20 cellular contexts compared by ENCODE assay signal in the genomic region with DNA sequence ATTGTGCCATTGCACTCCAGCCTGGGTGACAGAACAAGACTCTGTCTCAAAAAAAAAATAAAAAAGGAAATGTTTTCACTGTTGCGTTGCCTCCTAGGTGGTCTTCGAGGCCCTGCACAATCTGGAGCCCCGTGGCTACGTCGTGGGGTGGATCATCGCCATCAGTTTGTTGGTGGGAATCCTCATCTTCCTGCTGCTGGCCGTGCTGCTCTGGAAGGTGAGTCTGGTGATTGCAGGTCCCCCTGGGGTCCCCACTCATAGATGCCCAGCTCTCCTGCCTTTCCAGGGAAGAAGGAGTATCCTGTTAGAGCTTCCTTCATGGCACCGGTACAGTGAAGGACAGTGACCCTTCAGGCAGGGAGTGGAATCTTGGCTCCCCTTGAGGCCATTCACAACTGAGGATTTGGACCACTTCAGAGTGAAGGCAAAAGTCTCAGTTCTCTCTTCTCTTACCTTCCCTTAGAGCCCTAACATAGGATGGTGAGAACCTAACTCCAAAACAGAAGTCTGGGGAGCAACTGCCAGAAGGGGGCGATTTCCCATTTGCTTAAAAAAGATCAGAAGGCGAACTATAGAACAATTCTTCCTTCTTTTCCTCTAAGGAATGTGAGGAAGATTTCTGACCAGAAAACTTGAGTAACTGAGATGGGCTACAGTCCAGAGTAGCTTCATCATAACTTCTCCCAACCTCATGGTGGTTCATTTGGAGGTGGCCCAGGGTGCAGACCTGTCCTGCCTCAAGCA. TPM values are rescaled to one million over a fixed set of nuclear protein-coding genes. Genes with fewer than 3 reads are reported as not detected.
"Had no signal": no experiment of that assay in that cellular context is flagged by ENCODE, and none has a peak within 500 bp of the region (broad histone marks: within the 10 kb centered on the region; RNA-seq: fewer than 3 reads in every experiment).

No MANE protein-coding gene starts in this region.

- ATAC-seq: activated CD8-positive, alpha-beta T cell treated with anti-CD3 and anti-CD28 coated beads for 36 hours; body of pancreas; left colon; lower lobe of right lung; naive thymus-derived CD8-positive, alpha-beta T cell; stimulated activated memory B cell treated with anti-CD40 and anti-IgM and Interleukin-4, amounts not matched to agents 10 μg/mL and 1 μg/mL and 100 μg/mL, for 72 hours; T-cell had no signal

- H3K27me3 ChIP-seq: body of pancreas, hepatocyte, neutrophil, spleen had no signal

- H3K4me1 ChIP-seq: body of pancreas, lower lobe of right lung, parathyroid adenoma, spleen had no signal

- H3K27ac ChIP-seq: body of pancreas, hepatocyte, lower lobe of right lung, neutrophil, parathyroid adenoma, spleen, thoracic aorta had no signal

- H3K4me2 ChIP-seq: hepatocyte had no signal

- H2AFZ ChIP-seq: hepatocyte, parathyroid adenoma had no signal

- DNase-seq: activated B cell treated with CpG ODN at 0.5 μM for 24 hours; activated CD4-positive, alpha-beta T cell treated with anti-CD3 and anti-CD28 coated beads for 48 hours; activated CD8-positive, alpha-beta T cell treated with anti-CD3 and anti-CD28 coated beads for 36 hours; activated naive CD4-positive, alpha-beta T cell treated with anti-CD3 and anti-CD28 coated beads for 36 hours; activated T-cell treated with anti-CD3 and anti-CD28 coated beads, Interleukin-2, amount 50 U/mL, for 24 hours; body of pancreas; cerebellar nuclear complex; dermis blood vessel endothelial cell; effector memory CD4-positive, alpha-beta T cell; left colon; lower lobe of right lung; naive thymus-derived CD8-positive, alpha-beta T cell; spleen; stimulated activated CD4-positive, alpha-beta T cell treated with anti-CD3 and anti-CD28 coated beads, Interleukin-4, amount 100 ng/mL, for 4 hours; T-cell had no signal

- H3K79me2 ChIP-seq: hepatocyte, parathyroid adenoma had no signal

- H3K4me3 ChIP-seq: body of pancreas, hepatocyte, lower lobe of right lung, spleen, thoracic aorta had no signal

- H3K9me3 ChIP-seq: body of pancreas, lower lobe of right lung, neutrophil, spleen, thoracic aorta had no signal

RNA-seq across cellular contexts. Expression of gene CTDSPL, which starts 57.8 kb away (rescaled TPM):
- total RNA-seq: activated B cell treated with CpG ODN at 0.5 μM for 24 hours had no signal
